20 cellular contexts compared by ENCODE assay signal in genomic region chr19:33462112-33462726, GRCh38.
DNase-seq lines count a peak whose midpoint lies in the region; ATAC-seq and TF ChIP-seq lines count a peak whose summit lies in the region.
"Had no signal": no experiment of that assay in that cellular context is flagged by ENCODE, and none has a peak within 500 bp of the region (broad histone marks: within the 10 kb centered on the region; RNA-seq: fewer than 3 reads in every experiment).

No MANE protein-coding gene starts in this region.

- H3K36me3 ChIP-seq in tibial artery: peaks cover 5 to 48% (median 23%) of the 10 kb centered on the region in 3 donors

- no peak for ATAC-seq in HG02981 (IDR thresholded peaks at IDR 0.05; ENCODE audit: unreplicated experiment)
- ATAC-seq: activated naive CD8-positive, alpha-beta T cell treated with anti-CD3 and anti-CD28 coated beads, Interleukin-2, amount 50 U/mL, for 24 hours had no signal

- no peak for TF ChIP-seq CTCF in tibial artery (IDR thresholded peaks at IDR 0.05)

- DNase-seq in activated T-cell treated with anti-CD3 and anti-CD28 coated beads, Interleukin-2, amount 50 U/mL, for 24 hours: peak; percentile 15
- DNase-seq in activated T-cell treated with anti-CD3 and anti-CD28 coated beads, Interleukin-2, amount 50 U/mL, for 48 hours: no peak
- DNase-seq in NCI-H345 (lab: John Stamatoyannopoulos, UW) (peak; percentile 38), islet precursor cell (peak; percentile 41), tibial artery (peak; percentile 7 to 40), retina (no peak), kidney tubule cell (ENCODE audit: low spot score) (no peak)
- DNase-seq: activated CD4-positive, alpha-beta T cell treated with anti-CD3 and anti-CD28 coated beads for 48 hours; activated naive CD8-positive, alpha-beta T cell treated with anti-CD3 and anti-CD28 coated beads, Interleukin-2, amount 50 U/mL, for 24 hours; GOT3; kidney glomerular epithelial cell; naive B cell; NCI-H1436 treated with DMSO at 0.1 percent for 48 hours; NCI-H510A; sigmoid colon; SK-N-SH; T-helper 2 cell had no signal

- no peaks in the 10 kb centered on the region for H3K9me3 Mint-ChIP-seq in activated T-cell treated with anti-CD3 and anti-CD28 coated beads, Interleukin-2, amount 50 U/mL, for 24 hours
- H3K9me3 Mint-ChIP-seq: activated naive CD8-positive, alpha-beta T cell treated with anti-CD3 and anti-CD28 coated beads, Interleukin-2, amount 50 U/mL, for 24 hours; activated T-helper 2 cell treated with anti-CD3 and anti-CD28 coated beads, Interferon-gamma antibody, Interleukin-2, Interleukin-4, amounts not matched to agents 10 μg/mL and 5 μg/mL and 100 μg/mL, durations not matched to agents 14 hours and 24 hours and 36 hours; naive B cell had no signal

- H3K36me3 Mint-ChIP-seq in activated T-cell treated with anti-CD3 and anti-CD28 coated beads, Interleukin-2, amount 50 U/mL, for 24 hours (ENCODE audit: low read depth): peaks cover 21% of the 10 kb centered on the region

- no peaks in the 10 kb centered on the region for H3K9me3 ChIP-seq in tibial artery
- H3K9me3 ChIP-seq: sigmoid colon, SK-N-SH, vagina had no signal

- H3K27me3 Mint-ChIP-seq in activated T-cell treated with anti-CD3 and anti-CD28 coated beads, Interleukin-2, amount 50 U/mL, for 24 hours: no peaks in the 10 kb centered on the region
- H3K27me3 Mint-ChIP-seq: activated naive CD8-positive, alpha-beta T cell treated with anti-CD3 and anti-CD28 coated beads, Interleukin-2, amount 50 U/mL, for 24 hours; naive B cell had no signal

- no peak overlapping the region for H3K27ac Mint-ChIP-seq in activated T-cell treated with anti-CD3 and anti-CD28 coated beads, Interleukin-2, amount 50 U/mL, for 24 hours
- H3K27ac Mint-ChIP-seq: activated naive CD8-positive, alpha-beta T cell treated with anti-CD3 and anti-CD28 coated beads, Interleukin-2, amount 50 U/mL, for 24 hours; activated T-helper 2 cell treated with anti-CD3 and anti-CD28 coated beads, Interferon-gamma antibody, Interleukin-2, Interleukin-4, amounts not matched to agents 10 μg/mL and 5 μg/mL and 100 μg/mL, durations not matched to agents 14 hours and 24 hours and 36 hours; naive B cell had no signal

- H3K27me3 ChIP-seq in tibial artery: no peaks in the 10 kb centered on the region
- H3K27me3 ChIP-seq: sigmoid colon, vagina had no signal

- H3K4me3 ChIP-seq in tibial artery: no peak overlapping the region
- H3K4me3 ChIP-seq: sigmoid colon, vagina had no signal

- intact Hi-C loops in tibial artery (cut with DNase I; ENCODE audit: low total_unique reads): no loop called here

- no peaks in the 10 kb centered on the region for H3K4me1 Mint-ChIP-seq in activated T-cell treated with anti-CD3 and anti-CD28 coated beads, Interleukin-2, amount 50 U/mL, for 24 hours (ENCODE audit: low read depth)
- H3K4me1 Mint-ChIP-seq: activated naive CD8-positive, alpha-beta T cell treated with anti-CD3 and anti-CD28 coated beads, Interleukin-2, amount 50 U/mL, for 24 hours; naive B cell had no signal

- no peak overlapping the region for H3K4me3 Mint-ChIP-seq in activated T-cell treated with anti-CD3 and anti-CD28 coated beads, Interleukin-2, amount 50 U/mL, for 24 hours
- H3K4me3 Mint-ChIP-seq: activated naive CD8-positive, alpha-beta T cell treated with anti-CD3 and anti-CD28 coated beads, Interleukin-2, amount 50 U/mL, for 24 hours; naive B cell had no signal

- no peak overlapping the region for H3K27ac ChIP-seq in tibial artery
- H3K27ac ChIP-seq: sigmoid colon, vagina had no signal

- H3K4me1 ChIP-seq in tibial artery: no peaks in the 10 kb centered on the region
- H3K4me1 ChIP-seq: vagina had no signal

Comparison
In these comparisons a context has a peak if more than half of its experiments do, and no peak if none do; other contexts are left out.
1. DNase-seq: peak in activated T-cell treated with anti-CD3 and anti-CD28 coated beads, Interleukin-2, amount 50 U/mL, for 24 hours (single experiment), NCI-H345 (single experiment), islet precursor cell (single experiment) and tibial artery (2 of 2); none in activated T-cell treated with anti-CD3 and anti-CD28 coated beads, Interleukin-2, amount 50 U/mL, for 48 hours (0 of 2), retina (single experiment) and kidney tubule cell (single experiment).